Comparison of ENCODE assay signal across 11 cellular contexts in genomic region chr1:151370211-151370911, GRCh38.
DNase-seq lines count a peak whose midpoint lies in the region; ATAC-seq and TF ChIP-seq lines count a peak whose summit lies in the region.
"Had no signal": no experiment of that assay in that cellular context is flagged by ENCODE, and none has a peak within 500 bp of the region (broad histone marks: within the 10 kb centered on the region; RNA-seq: fewer than 3 reads in every experiment).

No MANE protein-coding gene starts in this region.

- peaks cover 53% of the 10 kb centered on the region for H3K4me1 ChIP-seq in mucosa of stomach (ENCODE audit: control insufficient read depth, insufficient read depth, low read length)

- H3K9me3 ChIP-seq in mucosa of stomach (ENCODE audit: control insufficient read depth, low read length), result no peaks in the 10 kb centered on the region
- H3K9me3 ChIP-seq: mucosa of descending colon had no signal

- peak; percentile 75 for DNase-seq in SIG-M5 treated with dmso at 0.1 percent for 504 hours (lab: John Stamatoyannopoulos, UW; ENCODE audit: unreplicated experiment)
- no peak for DNase-seq in SIG-M5 (lab: John Stamatoyannopoulos, UW)
- peak; percentile 35 for DNase-seq in choroid plexus epithelial cell (ENCODE audit: low read depth)
- no peak for DNase-seq in KG1 (lab: John Stamatoyannopoulos, UW)
- DNase-seq: activated CD8-positive, alpha-beta T cell treated with anti-CD3 and anti-CD28 coated beads for 36 hours; MM.1S had no signal

- peak overlapping the region; percentile 68 for H3K9ac ChIP-seq in mucosa of stomach (ENCODE audit: low read length)

- H3K4me3 ChIP-seq in choroid plexus epithelial cell (ENCODE audit: low read depth, low read length) (no peak overlapping the region), mucosa of stomach (ENCODE audit: low read length) (no peak overlapping the region)

- peaks cover 22% of the 10 kb centered on the region for H3K36me3 ChIP-seq in mucosa of stomach (ENCODE audit: control insufficient read depth, insufficient read depth, low read length)

- TF ChIP-seq CTCF in choroid plexus epithelial cell (conservative IDR thresholded peaks at IDR 0.05; ENCODE audit: low read depth, low read length), result no peak

- ATAC-seq in HG02884 (IDR thresholded peaks at IDR 0.05; ENCODE audit: unreplicated experiment) (no peak), GM18907 (IDR thresholded peaks at IDR 0.05; ENCODE audit: unreplicated experiment) (no peak), GM19328 (IDR thresholded peaks at IDR 0.05; ENCODE audit: unreplicated experiment) (no peak)
- ATAC-seq: activated CD8-positive, alpha-beta T cell treated with anti-CD3 and anti-CD28 coated beads for 36 hours had no signal

- no peaks in the 10 kb centered on the region for H3K27me3 ChIP-seq in mucosa of stomach (ENCODE audit: control insufficient read depth, insufficient read depth, low read length)

Comparison
In these comparisons a context has a peak if more than half of its experiments do, and no peak if none do; other contexts are left out.
1. DNase-seq: peak in SIG-M5 treated with dmso at 0.1 percent for 504 hours (single experiment) and choroid plexus epithelial cell (single experiment); none in SIG-M5 (single experiment) and KG1 (single experiment).